ENCODE assay signal across 21 cellular contexts in the genomic region with DNA sequence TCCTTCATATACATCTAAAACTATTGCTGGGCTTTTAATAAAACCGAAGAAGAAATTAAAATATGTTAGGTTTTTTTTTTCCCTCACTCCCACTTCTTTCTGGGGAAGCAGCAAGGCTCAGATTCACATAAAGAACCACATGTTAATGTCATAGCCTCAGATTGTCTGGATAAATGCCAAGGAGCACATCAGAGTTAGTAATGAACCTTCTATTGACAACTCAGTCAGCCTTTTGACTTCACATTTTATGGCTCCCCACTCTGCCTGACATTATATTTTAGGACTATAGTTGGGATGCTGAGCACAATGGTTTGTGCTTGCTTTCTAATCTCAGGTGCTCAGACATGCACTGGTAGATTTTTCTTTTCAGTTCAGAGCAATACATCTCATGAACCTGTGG. TPM values are rescaled to one million over a fixed set of nuclear protein-coding genes. Genes with fewer than 3 reads are reported as not detected.
DNase-seq lines count a peak whose midpoint lies in the region; ATAC-seq and TF ChIP-seq lines count a peak whose summit lies in the region.
"Had no signal": no experiment of that assay in that cellular context is flagged by ENCODE, and none has a peak within 500 bp of the region (broad histone marks: within the 10 kb centered on the region; RNA-seq: fewer than 3 reads in every experiment).

No MANE protein-coding gene starts in this region.

- peaks cover 3% of the 10 kb centered on the region for H3K27me3 ChIP-seq in A673 (replicated peaks; ENCODE audit: insufficient read depth, low read depth, low read length, poor library complexity)
- H3K27me3 ChIP-seq: dorsolateral prefrontal cortex, pancreas had no signal

- CTCF ChIA-PET in A673 (lab: Charles Lee), result no interaction called here

- POLR2A ChIA-PET in A673 (lab: Charles Lee; ENCODE audit: low non-redundant PET), result no interaction called here

- intact Hi-C loops in A673 (cut with micrococcal nuclease; ENCODE audit: unreplicated experiment), result no loop called here

- H3K4me1 ChIP-seq in A673 (ENCODE audit: insufficient read depth, low read length, poor library complexity, severe bottlenecking), result no peaks in the 10 kb centered on the region
- H3K4me1 ChIP-seq: lower lobe of right lung, pancreas had no signal

- DNase-seq in COR-L47 (lab: John Stamatoyannopoulos, UW) (peak; percentile 71), NCI-H1417 (lab: John Stamatoyannopoulos, UW) (peak; percentile 51 to 93 (median 90)), NCI-H2171 (lab: John Stamatoyannopoulos, UW) (peak; percentile 41), RPMI7951 (ENCODE audit: low read depth) (peak; percentile 9), T-helper 9 cell (no peak), A673 (ENCODE audit: low spot score) (no peak), inferior parietal cortex (ENCODE audit: extremely low spot score) (no peak)
- DNase-seq: activated B cell treated with CpG ODN at 0.5 μM for 24 hours; activated CD8-positive, alpha-beta memory T cell treated with anti-CD3 and anti-CD28 coated beads for 24 hours; activated naive CD8-positive, alpha-beta T cell treated with anti-CD3 and anti-CD28 coated beads, Interleukin-2, amount 10 ng/mL, durations not matched to agents 7 days and 5 days; dorsolateral prefrontal cortex; EL; erythroblast; lower lobe of right lung; naive B cell; pancreas; SIG-M5; stimulated activated CD4-positive, alpha-beta T cell treated with anti-CD3 and anti-CD28 coated beads, Interleukin-4, amount 100 ng/mL, for 4 hours; stimulated activated CD8-positive, alpha-beta memory T cell treated with anti-CD3 and anti-CD28 coated beads, Interleukin-4, amount 100 ng/mL, for 48 hours; T-helper 2 cell had no signal

- ATAC-seq in esophagus mucosa, result no peak
- ATAC-seq: lower lobe of right lung, pancreas had no signal

- no peaks in the 10 kb centered on the region for H3K36me3 ChIP-seq in A673 (ENCODE audit: insufficient read depth, low read length, poor library complexity, severe bottlenecking)
- H3K36me3 ChIP-seq: lower lobe of right lung, pancreas had no signal

- no peak overlapping the region for H3K27ac ChIP-seq in A673 (ENCODE audit: low read depth, low read length, poor library complexity, severe bottlenecking)
- H3K27ac ChIP-seq: lower lobe of right lung, pancreas had no signal

- TF ChIP-seq CTCF in A673 (conservative IDR thresholded peaks at IDR 0.05; ENCODE audit: low read depth, low read length), result no peak

- H3K4me3 ChIP-seq in A673 (ENCODE audit: low read depth, low read length, poor library complexity, severe bottlenecking), result no peak overlapping the region
- H3K4me3 ChIP-seq: dorsolateral prefrontal cortex, lower lobe of right lung, pancreas had no signal

- no TSS peak for BruUV-seq in A673 (replicated peaks; lab: Mats Ljungman, UMichigan)

- no peaks in the 10 kb centered on the region for H3K9me3 ChIP-seq in A673 (ENCODE audit: low read depth, low read length, poor library complexity, severe bottlenecking)
- H3K9me3 ChIP-seq: lower lobe of right lung, pancreas had no signal

RNA-seq across cellular contexts. Expression of gene DMAC1, which starts 21.8 kb away (rescaled TPM):
- 9.3 and 12.1 TPM in 2 replicates for total RNA-seq in RPMI7951 (2014; rRNA removed; shearing (Covaris generic))
- total RNA-seq in esophagus mucosa, result 52.9 TPM
- 62.4 and 65.9 TPM in 2 replicates for total RNA-seq in A673 (2021)

Comparison
In these comparisons a context has a peak if more than half of its experiments do, and no peak if none do; other contexts are left out.
1. DNase-seq: peak in COR-L47 (single experiment), NCI-H1417 (3 of 3), NCI-H2171 (single experiment) and RPMI7951 (single experiment); none in T-helper 9 cell (single experiment), A673 (single experiment) and inferior parietal cortex (single experiment).